ENCODE assay signal across 9 cellular contexts in the genomic region with DNA sequence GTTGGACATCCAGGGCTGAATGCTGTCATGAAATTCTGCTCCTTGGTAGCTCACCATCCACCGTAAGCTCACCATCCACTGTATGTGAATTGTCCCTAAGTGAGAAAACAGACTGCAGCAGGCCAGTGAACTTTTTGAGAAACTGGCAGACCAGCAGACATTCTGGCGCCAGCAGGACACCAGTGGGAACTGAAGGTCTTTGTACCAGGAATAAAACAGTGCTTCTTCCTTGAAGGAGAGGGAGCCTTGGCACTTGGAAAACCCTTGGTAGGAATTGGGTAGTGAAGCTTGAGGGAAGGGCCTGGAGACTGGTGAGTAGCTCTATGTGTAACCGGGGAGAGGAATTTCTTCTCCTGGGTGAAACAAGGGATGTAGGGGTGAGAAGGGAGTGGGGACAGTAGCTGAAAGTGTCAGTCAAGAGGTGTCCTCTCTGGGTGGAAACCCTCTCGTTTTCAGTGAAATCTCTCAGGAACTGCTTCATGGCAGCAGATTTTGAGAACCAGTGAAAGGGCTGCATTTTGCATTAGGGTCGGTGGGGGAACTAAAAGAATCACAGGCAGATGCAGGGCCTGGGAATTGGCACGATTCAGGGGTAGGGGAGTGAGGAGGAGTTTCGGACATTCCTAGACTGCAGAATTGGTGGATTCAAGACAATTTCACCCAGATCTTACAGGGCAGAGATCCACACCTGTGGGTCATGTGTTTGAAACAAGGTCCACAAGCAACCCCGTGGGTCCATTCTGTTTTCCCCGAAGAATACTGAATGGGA.
DNase-seq lines count a peak whose midpoint lies in the region; ATAC-seq, FAIRE-seq and TF ChIP-seq lines count a peak whose summit lies in the region.
"Had no signal": no experiment of that assay in that cellular context is flagged by ENCODE, and none has a peak within 500 bp of the region (broad histone marks: within the 10 kb centered on the region; RNA-seq: fewer than 3 reads in every experiment).

No MANE protein-coding gene starts in this region.

- BruUV-seq in mammary epithelial cell (replicated peaks; lab: Mats Ljungman, UMichigan) (no TSS peak), PC-3 (replicated peaks; lab: Mats Ljungman, UMichigan) (no TSS peak)

- H4K20me1 ChIP-seq in mammary epithelial cell (ENCODE audit: insufficient read depth, low read length) (no peaks in the 10 kb centered on the region), PC-3 (ENCODE audit: low read length) (no peaks in the 10 kb centered on the region)

- DNase-seq in right cardiac atrium (no peak), Right ventricle myocardium superior (no peak), mammary epithelial cell (no peak), uterus (no peak), PC-3 (no peak), SW 1271 (lab: John Stamatoyannopoulos, UW) (no peak), pancreas (no peak)
- DNase-seq: NCI-H1436 treated with DMSO at 0.1 percent for 48 hours had no signal

- H3K79me2 ChIP-seq in mammary epithelial cell (ENCODE audit: insufficient read depth, low read length) (no peaks in the 10 kb centered on the region), PC-3 (ENCODE audit: low read length) (no peaks in the 10 kb centered on the region)

- peak overlapping the region; percentile 59 for H3K4me3 ChIP-seq in right cardiac atrium (ENCODE audit: low read length)
- no peak overlapping the region for H3K4me3 ChIP-seq in mammary epithelial cell (replicated peaks in 1 of 3; ENCODE audit: insufficient read depth in 1 of 3, low read depth in 2 of 3, low read length in 3 of 3)
- H3K4me3 ChIP-seq in muscle layer of duodenum (ENCODE audit: low read depth in 1 of 2, low read length in 2 of 2), result peak overlapping the region in 1 of 2 donors; percentile 62
- no peak overlapping the region for H3K4me3 ChIP-seq in uterus
- no peak overlapping the region for H3K4me3 ChIP-seq in PC-3 (ENCODE audit: low read length)
- peak overlapping the region in 1 of 4 donors; percentile 40 for H3K4me3 ChIP-seq in pancreas

- no peak overlapping the region for H3K9ac ChIP-seq in mammary epithelial cell (ENCODE audit: insufficient read depth, low read length)
- H3K9ac ChIP-seq in PC-3 (ENCODE audit: low read length), result no peak overlapping the region

- H3K9me3 ChIP-seq in right cardiac atrium (ENCODE audit: control insufficient read depth, low read length) (no peaks in the 10 kb centered on the region), mammary epithelial cell (replicated peaks; ENCODE audit: insufficient read depth, low read length) (no peaks in the 10 kb centered on the region), muscle layer of duodenum (ENCODE audit: control insufficient read depth in 1 of 2, low read length in 2 of 2) (no peaks in the 10 kb centered on the region), uterus (no peaks in the 10 kb centered on the region), PC-3 (ENCODE audit: low read length) (no peaks in the 10 kb centered on the region), pancreas (no peaks in the 10 kb centered on the region)

- no peak overlapping the region for H3K27ac ChIP-seq in right cardiac atrium (ENCODE audit: low read length)
- H3K27ac ChIP-seq in mammary epithelial cell (ENCODE audit: insufficient read depth, low read depth, low read length), result no peak overlapping the region
- peak overlapping the region; percentile 41 for H3K27ac ChIP-seq in muscle layer of duodenum (ENCODE audit: low read length)
- H3K27ac ChIP-seq in uterus, result peak overlapping the region; percentile 26 to 56
- no peak overlapping the region for H3K27ac ChIP-seq in PC-3 (ENCODE audit: low read length)
- no peak overlapping the region for H3K27ac ChIP-seq in pancreas

- POLR2A ChIA-PET in PC-3 (lab: Charles Lee; ENCODE audit: unreplicated experiment), result no interaction called here

- TF ChIP-seq POLR2A in uterus (IDR thresholded peaks at IDR 0.05), result no peak

- H3K4me1 ChIP-seq in right cardiac atrium (ENCODE audit: control insufficient read depth, insufficient read depth, low read length) (peaks cover 6% of the 10 kb centered on the region), mammary epithelial cell (ENCODE audit: insufficient read depth, low read length) (peaks cover 54% of the 10 kb centered on the region), muscle layer of duodenum (ENCODE audit: control insufficient read depth in 1 of 2, insufficient read depth in 2 of 2, low read length in 2 of 2) (peaks cover 11% of the 10 kb centered on the region in 2 donors), uterus (peaks cover 0 to 5% of the 10 kb centered on the region in 2 donors), PC-3 (ENCODE audit: insufficient read depth, low read length) (peaks cover 32% of the 10 kb centered on the region), pancreas (peaks cover 0 to 10% (median 0%) of the 10 kb centered on the region in 3 donors)

- in situ Hi-C loops in mammary epithelial cell (cut with MboI; ENCODE audit: low sequenced_read_pairs in 2 of 2), result no loop called here

- H3K9me2 ChIP-seq in PC-3 (replicated peaks; ENCODE audit: low read length), result no peaks in the 10 kb centered on the region

- H3K4me2 ChIP-seq in mammary epithelial cell (ENCODE audit: insufficient read depth, low read depth, low read length), result peak overlapping the region; percentile 79
- H3K4me2 ChIP-seq in PC-3 (ENCODE audit: low read length), result no peak overlapping the region; the same call in 1 of the 2 replicates

- FAIRE-seq in pancreas (lab: Jason Lieb, UNC), result no peak

- TF ChIP-seq CTCF in mammary epithelial cell (conservative IDR thresholded peaks at IDR 0.05 in 1 of 2, IDR thresholded peaks at IDR 0.05 in 1 of 2; ENCODE audit: extremely low read depth in 1 of 2, insufficient read depth in 1 of 2, low read depth in 1 of 2, low read length in 2 of 2), result no peak
- TF ChIP-seq CTCF in uterus (IDR thresholded peaks at IDR 0.05), result no peak
- no peak for TF ChIP-seq CTCF in PC-3 (conservative IDR thresholded peaks at IDR 0.05; ENCODE audit: low read depth, low read length)
- no peak for TF ChIP-seq CTCF in pancreas (IDR thresholded peaks at IDR 0.05)

- H2AFZ ChIP-seq in mammary epithelial cell (ENCODE audit: low read depth, low read length) (peak overlapping the region; percentile 89), PC-3 (ENCODE audit: low read length) (no peak overlapping the region)

- intact Hi-C loops in right cardiac atrium (cut with DNase I), result no loop called here
- intact Hi-C loops in Right ventricle myocardium superior (cut with DNase I), result no loop called here
- intact Hi-C loops in mammary epithelial cell (cut with micrococcal nuclease), result loop anchor here (5.0 kb wide), 1 partner anchor 43 kb away; no protein-coding TSS in a partner anchor
- intact Hi-C loops in uterus (cut with DNase I; ENCODE audit: low total_unique reads), result no loop called here
- intact Hi-C loops in PC-3 (cut with micrococcal nuclease), result loop anchor here (5.0 kb wide), 1 partner anchor 57 kb away; no protein-coding TSS in a partner anchor
- intact Hi-C loops in pancreas (cut with DNase I), result no loop called here

- no peak for ATAC-seq in right cardiac atrium
- no peak for ATAC-seq in Right ventricle myocardium superior (ENCODE audit: poor library complexity)
- ATAC-seq in PC-3, result no peak
- no peak for ATAC-seq in pancreas

- H3F3A ChIP-seq in PC-3 (ENCODE audit: low read length, unreplicated experiment), result no peaks in the 10 kb centered on the region

- dilution Hi-C loops in mammary epithelial cell (cut with HindIII; ENCODE audit: low sequenced_read_pairs), result no loop called here

- H3K36me3 ChIP-seq in mammary epithelial cell (ENCODE audit: insufficient read depth, low read length), result no peaks in the 10 kb centered on the region
- no peaks in the 10 kb centered on the region for H3K36me3 ChIP-seq in muscle layer of duodenum (ENCODE audit: control insufficient read depth in 1 of 2, insufficient read depth in 2 of 2, low read length in 2 of 2)
- H3K36me3 ChIP-seq in uterus, result no peaks in the 10 kb centered on the region
- H3K36me3 ChIP-seq in PC-3 (ENCODE audit: low read depth, low read length), result no peaks in the 10 kb centered on the region
- H3K36me3 ChIP-seq in pancreas, result no peaks in the 10 kb centered on the region

- CTCF ChIA-PET in mammary epithelial cell (lab: Charles Lee; ENCODE audit: low non-redundant PET) (no interaction called here), PC-3 (lab: Charles Lee) (no interaction called here)

- H3K27me3 ChIP-seq in right cardiac atrium (ENCODE audit: control insufficient read depth, insufficient read depth) (no peaks in the 10 kb centered on the region), mammary epithelial cell (ENCODE audit: insufficient read depth, low read length) (no peaks in the 10 kb centered on the region), muscle layer of duodenum (ENCODE audit: low read depth, low read length) (peaks cover 14% of the 10 kb centered on the region), uterus (no peaks in the 10 kb centered on the region), PC-3 (ENCODE audit: low read length) (no peaks in the 10 kb centered on the region), pancreas (no peaks in the 10 kb centered on the region)

- 55% methylated on average over 9 of the region's 9 CpGs for WGBS in right cardiac atrium
- 67% methylated on average over 9 of the region's 9 CpGs for WGBS in mammary epithelial cell (ENCODE audit: low coverage, missing lambda C conversion rate)
- WGBS in pancreas, 2 donors, result 77 to 78% methylated on average over 9 of the region's 9 CpGs

Comparison
In these comparisons a context has a peak if more than half of its experiments do, and no peak if none do; other contexts are left out.
1. H3K27ac ChIP-seq: peak in muscle layer of duodenum (single experiment) and uterus (2 of 2); none in right cardiac atrium (single experiment), mammary epithelial cell (single experiment), PC-3 (single experiment) and pancreas (0 of 4).
2. intact Hi-C loops: an anchor here in mammary epithelial cell (5.0 kb wide) and PC-3 (5.0 kb wide); none called in right cardiac atrium, Right ventricle myocardium superior, uterus and pancreas.